25 cellular contexts compared by ENCODE assay signal in genomic region chr15:36996538-36997181, GRCh38.
"Had no signal": no experiment of that assay in that cellular context is flagged by ENCODE, and none has a peak within 500 bp of the region (broad histone marks: within the 10 kb centered on the region; RNA-seq: fewer than 3 reads in every experiment).

No MANE protein-coding gene starts in this region.

- H3K4me3 ChIP-seq: esophagus muscularis mucosa, gastroesophageal sphincter, lung, sigmoid colon, smooth muscle cell, stomach, suprapubic skin, tibial nerve had no signal

- DNase-seq: activated CD4-positive, alpha-beta T cell treated with anti-CD3 and anti-CD28 coated beads for 1 hour; activated CD4-positive, alpha-beta T cell treated with anti-CD3 and anti-CD28 coated beads, Interleukin-2, amount 50 U/mL, for 1 hour; activated CD8-positive, alpha-beta T cell treated with anti-CD3 and anti-CD28 coated beads, Interleukin-2, amount 10 ng/mL, durations not matched to agents 7 days and 5 days; activated gamma-delta T cell; aorta; central memory CD4-positive, alpha-beta T cell; dermis blood vessel endothelial cell; effector memory CD8-positive, alpha-beta T cell; head of caudate nucleus; islet precursor cell; left colon; midbrain; occipital lobe; sigmoid colon; stimulated activated CD4-positive, alpha-beta T cell treated with anti-CD3 and anti-CD28 coated beads, Interleukin-15, amount 100 ng/mL, for 24 hours; stomach; T-helper 1 cell had no signal

- H3K27ac ChIP-seq: stomach, suprapubic skin, tibial nerve had no signal

- H3K36me3 ChIP-seq: esophagus muscularis mucosa, gastroesophageal sphincter, sigmoid colon, stomach, suprapubic skin, tibial nerve had no signal

- H3K9me3 ChIP-seq: esophagus muscularis mucosa, gastroesophageal sphincter, sigmoid colon, stomach, suprapubic skin, tibial nerve had no signal

- FAIRE-seq: TTC549 had no signal

- H3K4me1 ChIP-seq: suprapubic skin, tibial nerve had no signal

- H3K4me2 ChIP-seq: smooth muscle cell had no signal

- ATAC-seq: activated CD8-positive, alpha-beta T cell treated with anti-CD3 and anti-CD28 coated beads, Interleukin-2, amount 10 ng/mL, durations not matched to agents 7 days and 5 days; effector memory CD8-positive, alpha-beta T cell; gastroesophageal sphincter; left colon; stimulated activated memory B cell treated with anti-CD40 and anti-IgM and Interleukin-4, amounts not matched to agents 10 μg/mL and 1 μg/mL and 100 μg/mL, for 72 hours had no signal

- H3K27me3 ChIP-seq: esophagus muscularis mucosa, gastroesophageal sphincter, sigmoid colon, stomach, suprapubic skin, tibial nerve had no signal
